In the genomic region with DNA sequence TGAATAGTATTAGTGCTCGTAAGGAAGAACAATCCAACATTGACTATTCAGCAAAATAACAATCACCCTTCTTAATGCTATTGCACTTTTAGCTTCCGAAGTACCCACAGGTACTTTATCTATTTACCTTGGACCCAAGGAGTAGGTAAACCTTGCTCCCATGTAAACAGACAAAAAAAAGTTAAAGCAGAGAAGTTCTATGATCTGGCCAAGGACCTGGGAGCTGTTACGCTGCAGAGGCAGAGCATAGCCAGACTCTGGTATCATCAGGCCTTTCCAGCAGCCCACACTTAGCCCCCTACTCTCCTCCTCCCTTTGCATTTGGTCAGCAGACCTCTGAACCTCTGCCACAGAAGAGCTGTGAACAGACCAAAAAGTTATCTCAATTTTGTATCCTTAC, we compare ENCODE assay signal across 1 cellular context.
TF ChIP-seq lines count a peak whose summit lies in the region.

No MANE protein-coding gene starts in this region.

TF ChIP-seq in SK-N-SH, 30 proteins besides CTCF, POLR2A, EP300 and RAD21:
- no peak for TF ChIP-seq SIN3A (IDR thresholded peaks at IDR 0.05; ENCODE audit: borderline replicate concordance, low read depth, low read length)
- TF ChIP-seq, protein P1, sequence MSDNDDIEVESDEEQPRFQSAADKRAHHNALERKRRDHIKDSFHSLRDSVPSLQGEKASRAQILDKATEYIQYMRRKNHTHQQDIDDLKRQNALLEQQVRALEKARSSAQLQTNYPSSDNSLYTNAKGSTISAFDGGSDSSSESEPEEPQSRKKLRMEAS (IDR thresholded peaks at IDR 0.05; ENCODE audit: low read depth): no peak
- TF ChIP-seq, protein P2, sequence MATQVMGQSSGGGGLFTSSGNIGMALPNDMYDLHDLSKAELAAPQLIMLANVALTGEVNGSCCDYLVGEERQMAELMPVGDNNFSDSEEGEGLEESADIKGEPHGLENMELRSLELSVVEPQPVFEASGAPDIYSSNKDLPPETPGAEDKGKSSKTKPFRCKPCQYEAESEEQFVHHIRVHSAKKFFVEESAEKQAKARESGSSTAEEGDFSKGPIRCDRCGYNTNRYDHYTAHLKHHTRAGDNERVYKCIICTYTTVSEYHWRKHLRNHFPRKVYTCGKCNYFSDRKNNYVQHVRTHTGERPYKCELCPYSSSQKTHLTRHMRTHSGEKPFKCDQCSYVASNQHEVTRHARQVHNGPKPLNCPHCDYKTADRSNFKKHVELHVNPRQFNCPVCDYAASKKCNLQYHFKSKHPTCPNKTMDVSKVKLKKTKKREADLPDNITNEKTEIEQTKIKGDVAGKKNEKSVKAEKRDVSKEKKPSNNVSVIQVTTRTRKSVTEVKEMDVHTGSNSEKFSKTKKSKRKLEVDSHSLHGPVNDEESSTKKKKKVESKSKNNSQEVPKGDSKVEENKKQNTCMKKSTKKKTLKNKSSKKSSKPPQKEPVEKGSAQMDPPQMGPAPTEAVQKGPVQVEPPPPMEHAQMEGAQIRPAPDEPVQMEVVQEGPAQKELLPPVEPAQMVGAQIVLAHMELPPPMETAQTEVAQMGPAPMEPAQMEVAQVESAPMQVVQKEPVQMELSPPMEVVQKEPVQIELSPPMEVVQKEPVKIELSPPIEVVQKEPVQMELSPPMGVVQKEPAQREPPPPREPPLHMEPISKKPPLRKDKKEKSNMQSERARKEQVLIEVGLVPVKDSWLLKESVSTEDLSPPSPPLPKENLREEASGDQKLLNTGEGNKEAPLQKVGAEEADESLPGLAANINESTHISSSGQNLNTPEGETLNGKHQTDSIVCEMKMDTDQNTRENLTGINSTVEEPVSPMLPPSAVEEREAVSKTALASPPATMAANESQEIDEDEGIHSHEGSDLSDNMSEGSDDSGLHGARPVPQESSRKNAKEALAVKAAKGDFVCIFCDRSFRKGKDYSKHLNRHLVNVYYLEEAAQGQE (IDR thresholded peaks at IDR 0.05; ENCODE audit: low read depth, low read length): no peak
- no peak for TF ChIP-seq POLR2AphosphoS5 (IDR thresholded peaks at IDR 0.05; ENCODE audit: low read depth, low read length)
- no peak for TF ChIP-seq JUND (IDR thresholded peaks at IDR 0.05)
- no peak for TF ChIP-seq RXRA (IDR thresholded peaks at IDR 0.05; ENCODE audit: borderline replicate concordance, low read depth)
- TF ChIP-seq MXI1 (IDR thresholded peaks at IDR 0.05; ENCODE audit: low read depth, low read length): no peak
- no peak for TF ChIP-seq RCOR1 (IDR thresholded peaks at IDR 0.05; ENCODE audit: low read length)
- TF ChIP-seq NFIC (IDR thresholded peaks at IDR 0.05; ENCODE audit: borderline replicate concordance): no peak
- no peak for TF ChIP-seq USF1 (IDR thresholded peaks at IDR 0.05; ENCODE audit: borderline replicate concordance, low read depth)
- TF ChIP-seq MEF2A (IDR thresholded peaks at IDR 0.05; ENCODE audit: borderline replicate concordance, low read depth): no peak
- TF ChIP-seq CHD2 (IDR thresholded peaks at IDR 0.05; ENCODE audit: low read length, partially characterized antibody): no peak
- TF ChIP-seq IRF3 (IDR thresholded peaks at IDR 0.05; ENCODE audit: low read depth, low read length): no peak
- TF ChIP-seq FOXJ3 (CRISPR knock-in tag; IDR thresholded peaks at IDR 0.05): no peak
- no peak for TF ChIP-seq NRF1 (IDR thresholded peaks at IDR 0.05; ENCODE audit: low read depth, low read length)
- TF ChIP-seq ZBTB33 (IDR thresholded peaks at IDR 0.05; ENCODE audit: borderline replicate concordance, low read depth): no peak
- TF ChIP-seq TAF1 (IDR thresholded peaks at IDR 0.05; ENCODE audit: borderline replicate concordance, low read depth, low read length): no peak
- no peak for TF ChIP-seq TCF12 (IDR thresholded peaks at IDR 0.05)
- no peak for TF ChIP-seq EZH2phosphoT487 (IDR thresholded peaks at IDR 0.05; ENCODE audit: borderline replicate concordance, low read depth)
